Comparison of ENCODE assay signal across 8 cellular contexts in genomic region chr3:122572940-122573412, GRCh38. TPM values are rescaled to one million over a fixed set of nuclear protein-coding genes. Genes with fewer than 3 reads are reported as not detected.
DNase-seq lines count a peak whose midpoint lies in the region; ATAC-seq lines count a peak whose summit lies in the region.

No MANE protein-coding gene starts in this region.

- intact Hi-C loops in activated CD4-positive, alpha-beta T cell treated with anti-CD3 and anti-CD28 coated beads for 36 hours (cut with DNase I, micrococcal nuclease) = no loop called here
- intact Hi-C loops in activated T-helper 1 cell treated with anti-CD3 and anti-CD28 coated beads, Interleukin-12 subunit alpha, Interleukin-12 subunit beta, Interleukin-2, Interleukin-4 antibody, amounts not matched to agents 30 ng/mL and 10 ng/mL and 1 ng/mL, durations not matched to agents 14 hours and 24 hours and 36 hours (cut with micrococcal nuclease) = no loop called here
- intact Hi-C loops in left colon (cut with DNase I, micrococcal nuclease) = no loop called here

- peaks cover 43% of the 10 kb centered on the region for H3K36me3 Mint-ChIP-seq in activated CD4-positive, alpha-beta T cell treated with anti-CD3 and anti-CD28 coated beads for 36 hours (ENCODE audit: low read depth)
- peaks cover 58% of the 10 kb centered on the region for H3K36me3 Mint-ChIP-seq in activated T-helper 1 cell treated with anti-CD3 and anti-CD28 coated beads, Interleukin-12 subunit alpha, Interleukin-12 subunit beta, Interleukin-2, Interleukin-4 antibody, amounts not matched to agents 30 ng/mL and 10 ng/mL and 1 ng/mL, durations not matched to agents 14 hours and 24 hours and 36 hours (ENCODE audit: low read depth)

- H3K9me3 Mint-ChIP-seq in activated CD4-positive, alpha-beta T cell treated with anti-CD3 and anti-CD28 coated beads for 36 hours (ENCODE audit: low read depth) = no peaks in the 10 kb centered on the region
- H3K9me3 Mint-ChIP-seq in activated T-helper 1 cell treated with anti-CD3 and anti-CD28 coated beads, Interleukin-12 subunit alpha, Interleukin-12 subunit beta, Interleukin-2, Interleukin-4 antibody, amounts not matched to agents 30 ng/mL and 10 ng/mL and 1 ng/mL, durations not matched to agents 14 hours and 24 hours and 36 hours = no peaks in the 10 kb centered on the region

- in situ Hi-C loops in G401 (cut with HindIII; ENCODE audit: low sequenced_read_pairs) = no loop called here

- H3K4me1 Mint-ChIP-seq in activated CD4-positive, alpha-beta T cell treated with anti-CD3 and anti-CD28 coated beads for 36 hours = peaks cover 73% of the 10 kb centered on the region
- H3K4me1 Mint-ChIP-seq in activated T-helper 1 cell treated with anti-CD3 and anti-CD28 coated beads, Interleukin-12 subunit alpha, Interleukin-12 subunit beta, Interleukin-2, Interleukin-4 antibody, amounts not matched to agents 30 ng/mL and 10 ng/mL and 1 ng/mL, durations not matched to agents 14 hours and 24 hours and 36 hours (ENCODE audit: low read depth) = peaks cover 71% of the 10 kb centered on the region

- no peaks in the 10 kb centered on the region for H3K27me3 Mint-ChIP-seq in activated CD4-positive, alpha-beta T cell treated with anti-CD3 and anti-CD28 coated beads for 36 hours
- H3K27me3 Mint-ChIP-seq in activated T-helper 1 cell treated with anti-CD3 and anti-CD28 coated beads, Interleukin-12 subunit alpha, Interleukin-12 subunit beta, Interleukin-2, Interleukin-4 antibody, amounts not matched to agents 30 ng/mL and 10 ng/mL and 1 ng/mL, durations not matched to agents 14 hours and 24 hours and 36 hours (ENCODE audit: insufficient read depth) = no peaks in the 10 kb centered on the region

- CTCF ChIA-PET in activated CD4-positive, alpha-beta T cell treated with anti-CD3 and anti-CD28 coated beads for 36 hours (lab: Charles Lee) = interaction anchor here (0.6 kb wide), 1 partner anchor 11 kb away, joined by 3 read pairs; no protein-coding TSS in a partner anchor

- H3K27ac Mint-ChIP-seq in activated CD4-positive, alpha-beta T cell treated with anti-CD3 and anti-CD28 coated beads for 36 hours = peak overlapping the region; percentile 81
- H3K27ac Mint-ChIP-seq in activated T-helper 1 cell treated with anti-CD3 and anti-CD28 coated beads, Interleukin-12 subunit alpha, Interleukin-12 subunit beta, Interleukin-2, Interleukin-4 antibody, amounts not matched to agents 30 ng/mL and 10 ng/mL and 1 ng/mL, durations not matched to agents 14 hours and 24 hours and 36 hours = peak overlapping the region; percentile 85

- peak; percentile 31 for ATAC-seq in activated CD4-positive, alpha-beta T cell treated with anti-CD3 and anti-CD28 coated beads for 36 hours
- ATAC-seq in left colon = peak; percentile 44
- ATAC-seq in GM19467 (IDR thresholded peaks at IDR 0.05; ENCODE audit: unreplicated experiment) = no peak

- DNase-seq in activated CD4-positive, alpha-beta T cell treated with anti-CD3 and anti-CD28 coated beads for 36 hours = peak; percentile 51
- no peak for DNase-seq in activated CD4-positive, alpha-beta T cell treated with anti-CD3 and anti-CD28 coated beads, Interleukin-2, amount 50 U/mL, for 1 hour
- peak; percentile 96 for DNase-seq in M059J (ENCODE audit: low read depth)
- DNase-seq in activated T-helper 1 cell treated with anti-CD3 and anti-CD28 coated beads, Interleukin-12 subunit alpha, Interleukin-12 subunit beta, Interleukin-2, Interleukin-4 antibody, amounts not matched to agents 30 ng/mL and 10 ng/mL and 1 ng/mL, durations not matched to agents 14 hours and 24 hours and 36 hours (ENCODE audit: low spot score) = peak; percentile 9
- no peak for DNase-seq in left colon
- DNase-seq in inferior parietal cortex (ENCODE audit: extremely low spot score) = no peak
- no peak for DNase-seq in G401 (ENCODE audit: low spot score)

- H3K4me3 Mint-ChIP-seq in activated CD4-positive, alpha-beta T cell treated with anti-CD3 and anti-CD28 coated beads for 36 hours = no peak overlapping the region
- peak overlapping the region; percentile 31 for H3K4me3 Mint-ChIP-seq in activated T-helper 1 cell treated with anti-CD3 and anti-CD28 coated beads, Interleukin-12 subunit alpha, Interleukin-12 subunit beta, Interleukin-2, Interleukin-4 antibody, amounts not matched to agents 30 ng/mL and 10 ng/mL and 1 ng/mL, durations not matched to agents 14 hours and 24 hours and 36 hours

- POLR2A ChIA-PET in activated CD4-positive, alpha-beta T cell treated with anti-CD3 and anti-CD28 coated beads for 36 hours (lab: Charles Lee) = no interaction called here

RNA-seq across cellular contexts. Expression of gene PARP15, which starts 4.5 kb away (rescaled TPM):
- 1 to 10 TPM; 7.8 to 8.7 TPM for total RNA-seq in activated CD4-positive, alpha-beta T cell treated with anti-CD3 and anti-CD28 coated beads for 36 hours
- 0.20 TPM in 1 of 2 replicates, not detected in the other for total RNA-seq in M059J (2014; rRNA removed; shearing (Covaris generic))
- total RNA-seq in activated T-helper 1 cell treated with anti-CD3 and anti-CD28 coated beads, Interleukin-12 subunit alpha, Interleukin-12 subunit beta, Interleukin-2, Interleukin-4 antibody, amounts not matched to agents 30 ng/mL and 10 ng/mL and 1 ng/mL, durations not matched to agents 14 hours and 24 hours and 36 hours = 12.8 and 13.2 TPM in 2 replicates
- 1 to 10 TPM in 1 of 2 donors, under 1 TPM in 1; 0.70 to 1.4 TPM for total RNA-seq in left colon
- total RNA-seq in G401 (2014; rRNA removed; shearing (Covaris generic)) = not detected in 2 replicates

RNA-seq across cellular contexts. Expression of gene DTX3L, which starts 8.8 kb away (rescaled TPM):
- total RNA-seq in activated CD4-positive, alpha-beta T cell treated with anti-CD3 and anti-CD28 coated beads for 36 hours = 10 to 100 TPM; 42.0 to 52.0 TPM
- total RNA-seq in M059J (2014; rRNA removed; shearing (Covaris generic)) = 109 and 174 TPM in 2 replicates
- 40.8 and 44.5 TPM in 2 replicates for total RNA-seq in activated T-helper 1 cell treated with anti-CD3 and anti-CD28 coated beads, Interleukin-12 subunit alpha, Interleukin-12 subunit beta, Interleukin-2, Interleukin-4 antibody, amounts not matched to agents 30 ng/mL and 10 ng/mL and 1 ng/mL, durations not matched to agents 14 hours and 24 hours and 36 hours
- total RNA-seq in left colon = 10 to 100 TPM; 43.9 to 60.5 TPM
- total RNA-seq in G401 (2014; rRNA removed; shearing (Covaris generic)) = 4.9 and 5.3 TPM in 2 replicates

RNA-seq across cellular contexts. Expression of gene PARP9, which starts 8.9 kb away (rescaled TPM):
- total RNA-seq in activated CD4-positive, alpha-beta T cell treated with anti-CD3 and anti-CD28 coated beads for 36 hours = 10 to 100 TPM; 39.9 to 46.0 TPM
- total RNA-seq in M059J (2014; rRNA removed; shearing (Covaris generic)) = 143 and 192 TPM in 2 replicates
- total RNA-seq in activated T-helper 1 cell treated with anti-CD3 and anti-CD28 coated beads, Interleukin-12 subunit alpha, Interleukin-12 subunit beta, Interleukin-2, Interleukin-4 antibody, amounts not matched to agents 30 ng/mL and 10 ng/mL and 1 ng/mL, durations not matched to agents 14 hours and 24 hours and 36 hours = 45.0 and 47.3 TPM in 2 replicates
- total RNA-seq in left colon = 10 to 100 TPM; 22.4 to 48.2 TPM
- 3.8 and 4.1 TPM in 2 replicates for total RNA-seq in G401 (2014; rRNA removed; shearing (Covaris generic))

RNA-seq across cellular contexts. Expression of gene KPNA1, which starts 58.2 kb away (rescaled TPM):
- 10 to 100 TPM; 37.5 to 42.6 TPM for total RNA-seq in activated CD4-positive, alpha-beta T cell treated with anti-CD3 and anti-CD28 coated beads for 36 hours
- 40.8 and 65.1 TPM in 2 replicates for total RNA-seq in M059J (2014; rRNA removed; shearing (Covaris generic))
- 81.7 and 88.2 TPM in 2 replicates for total RNA-seq in activated T-helper 1 cell treated with anti-CD3 and anti-CD28 coated beads, Interleukin-12 subunit alpha, Interleukin-12 subunit beta, Interleukin-2, Interleukin-4 antibody, amounts not matched to agents 30 ng/mL and 10 ng/mL and 1 ng/mL, durations not matched to agents 14 hours and 24 hours and 36 hours
- 10 to 100 TPM; 57.4 to 59.0 TPM for total RNA-seq in left colon
- total RNA-seq in G401 (2014; rRNA removed; shearing (Covaris generic)) = 30.8 and 58.9 TPM in 2 replicates

Comparison
In these comparisons a context has a peak if more than half of its experiments do, and no peak if none do; other contexts are left out.
1. DNase-seq: peak in activated CD4-positive, alpha-beta T cell treated with anti-CD3 and anti-CD28 coated beads for 36 hours (single experiment), M059J (single experiment) and activated T-helper 1 cell treated with anti-CD3 and anti-CD28 coated beads, Interleukin-12 subunit alpha, Interleukin-12 subunit beta, Interleukin-2, Interleukin-4 antibody, amounts not matched to agents 30 ng/mL and 10 ng/mL and 1 ng/mL, durations not matched to agents 14 hours and 24 hours and 36 hours (single experiment); none in activated CD4-positive, alpha-beta T cell treated with anti-CD3 and anti-CD28 coated beads, Interleukin-2, amount 50 U/mL, for 1 hour (single experiment), left colon (0 of 2), inferior parietal cortex (single experiment) and G401 (single experiment).